In genomic region chr1:2339206-2340085, GRCh38 we compare ENCODE assay signal across 21 cellular contexts. TPM values are rescaled to one million over a fixed set of nuclear protein-coding genes. Genes with fewer than 3 reads are reported as not detected.
DNase-seq lines count a peak whose midpoint lies in the region; ATAC-seq, FAIRE-seq and TF ChIP-seq lines count a peak whose summit lies in the region.
"Had no signal": no experiment of that assay in that cellular context is flagged by ENCODE, and none has a peak within 500 bp of the region (broad histone marks: within the 10 kb centered on the region; RNA-seq: fewer than 3 reads in every experiment).

No MANE protein-coding gene starts in this region.

- no peak overlapping the region for H3K4ac ChIP-seq in H1 (replicated peaks; ENCODE audit: insufficient read length, low read depth, low read length)

- WGBS in right cardiac atrium, result 87% methylated on average over 45 of the region's 45 CpGs
- WGBS in H1 (ENCODE audit: extremely low coverage in 1 of 2, insufficient coverage in 1 of 2, insufficient read length in 1 of 2, insufficient replicate concordance in 2 of 2, low coverage in 1 of 2, low lambda C conversion rate in 2 of 2, missing lambda C conversion rate in 1 of 2), 2 experiments, result 91% methylated on average over 37 of the region's 45 CpGs; no CpG with 5 or more reads in 1 of the 2 experiments
- 75% methylated on average over 13 of the region's 45 CpGs for WGBS in right lobe of liver (ENCODE audit: insufficient coverage, low coverage, low lambda C conversion rate, missing lambda C conversion rate)

- H2BK5ac ChIP-seq in H1 (ENCODE audit: low read depth, low read length), result no peak overlapping the region

- TF ChIP-seq CTCF in H1 (IDR thresholded peaks at IDR 0.05; ENCODE audit: control extremely low read depth in 1 of 3, insufficient read depth in 1 of 3, low read depth in 1 of 3, low read length in 3 of 3), result no peak
- TF ChIP-seq CTCF in neural crest cell (conservative IDR thresholded peaks at IDR 0.05), result no peak
- no peak for TF ChIP-seq CTCF in right lobe of liver (IDR thresholded peaks at IDR 0.05)

- H3K14ac ChIP-seq in H1 (ENCODE audit: insufficient read length), result no peak overlapping the region

- no peak overlapping the region for H3K4me3 Mint-ChIP-seq in neural crest cell
- H3K4me3 Mint-ChIP-seq: B cell; CD4-positive, CD25-positive, alpha-beta regulatory T cell; CD8-positive, alpha-beta T cell; GM23338; HFFc6 had no signal

- TF ChIP-seq POLR2A in H1 (IDR thresholded peaks at IDR 0.05; ENCODE audit: control extremely low read depth in 1 of 2, low read depth in 2 of 2, low read length in 2 of 2), result no peak
- TF ChIP-seq POLR2A in right lobe of liver (IDR thresholded peaks at IDR 0.05), result no peak

- no peaks in the 10 kb centered on the region for H3K27me3 ChIP-seq in right cardiac atrium (ENCODE audit: control insufficient read depth, insufficient read depth)
- no peaks in the 10 kb centered on the region for H3K27me3 ChIP-seq in H1 (replicated peaks in 1 of 4; ENCODE audit: control insufficient read depth in 3 of 4, extremely low read depth in 1 of 4, insufficient read depth in 3 of 4, low read length in 3 of 4)
- H3K27me3 ChIP-seq in right lobe of liver, result no peaks in the 10 kb centered on the region

- H3K36me3 ChIP-seq in H1 (ENCODE audit: control insufficient read depth in 2 of 4, insufficient read depth in 4 of 4, low read length in 3 of 4) (no peaks in the 10 kb centered on the region), right lobe of liver (no peaks in the 10 kb centered on the region)
- H3K36me3 ChIP-seq: BLaER1, HAP-1 had no signal

- ATAC-seq in right cardiac atrium (no peak), Right ventricle myocardium superior (ENCODE audit: poor library complexity) (no peak), right lobe of liver (no peak), GM18873 (IDR thresholded peaks at IDR 0.05; ENCODE audit: low FRiP score, unreplicated experiment) (no peak)
- ATAC-seq: CD8-positive, alpha-beta T cell; GM23338 had no signal

- H2BK15ac ChIP-seq in H1 (ENCODE audit: low read length), result no peak overlapping the region

- H2AFZ ChIP-seq in H1 (ENCODE audit: low read length), result no peak overlapping the region
- H2AFZ ChIP-seq: GM23338 had no signal

- no peaks in the 10 kb centered on the region for H3K9me3 Mint-ChIP-seq in neural crest cell
- H3K9me3 Mint-ChIP-seq: CD4-positive, CD25-positive, alpha-beta regulatory T cell; CD8-positive, alpha-beta T cell; GM23338; HFFc6 had no signal

- H3K79me2 ChIP-seq in H1 (ENCODE audit: control insufficient read depth in 1 of 2, insufficient read depth in 2 of 2, low read length in 2 of 2), result no peaks in the 10 kb centered on the region

- no peak overlapping the region for H2BK12ac ChIP-seq in H1 (ENCODE audit: low read depth, low read length)

- CTCF ChIA-PET in H1 (lab: Charles Lee; ENCODE audit: partially characterized antibody), result interaction anchor here (1.7 kb wide), 1 partner anchor 42 kb away, joined by 5 read pairs; no protein-coding TSS in a partner anchor

- H3K36me3 Mint-ChIP-seq in neural crest cell (ENCODE audit: low read depth), result no peaks in the 10 kb centered on the region
- H3K36me3 Mint-ChIP-seq: CD4-positive, CD25-positive, alpha-beta regulatory T cell; CD8-positive, alpha-beta T cell had no signal

- H4K20me1 ChIP-seq in H1 (replicated peaks in 1 of 2; ENCODE audit: control insufficient read depth in 1 of 2, insufficient read depth in 2 of 2, low read length in 2 of 2), result no peaks in the 10 kb centered on the region
- H4K20me1 ChIP-seq: BLaER1 had no signal

- no peak overlapping the region for H4K5ac ChIP-seq in H1 (ENCODE audit: insufficient read length, low read depth, low read length)

- DNase-seq in right cardiac atrium (peak; percentile 11 to 53 (median 42)), Right ventricle myocardium superior (no peak), H1 (ENCODE audit: low read depth in 1 of 2, low spot score in 2 of 2) (no peak), neural crest cell (ENCODE audit: low read depth, low spot score) (no peak), right lobe of liver (no peak)
- DNase-seq: Caco-2; CD4-positive, CD25-positive, alpha-beta regulatory T cell; DMS153; DND-41; HFFc6 had no signal

- H3K23ac ChIP-seq in H1 (ENCODE audit: insufficient read length), result no peak overlapping the region

- intact Hi-C loops in right cardiac atrium (cut with DNase I) (no loop called here), Right ventricle myocardium superior (cut with DNase I) (no loop called here), right lobe of liver (cut with DNase I) (no loop called here)

- POLR2A ChIA-PET in H1 (lab: Charles Lee; ENCODE audit: partially characterized antibody), result interaction anchor here (1.1 kb wide), 1 partner anchor 11 kb away, joined by 4 read pairs; no protein-coding TSS in a partner anchor

- peak overlapping the region; percentile 46 for H4K8ac ChIP-seq in H1 (ENCODE audit: extremely low read depth, insufficient read depth, low read length)

- no peak for TF ChIP-seq RAD21 in H1 (IDR thresholded peaks at IDR 0.05 in 1 of 2, conservative IDR thresholded peaks at IDR 0.05 in 1 of 2; ENCODE audit: low read depth in 2 of 2, low read length in 2 of 2)

- H3K56ac ChIP-seq in H1 (replicated peaks; ENCODE audit: insufficient read length, low read depth, low read length), result no peak overlapping the region

- H3K4me1 ChIP-seq in right cardiac atrium (ENCODE audit: control insufficient read depth, insufficient read depth, low read length), result no peaks in the 10 kb centered on the region
- H3K4me1 ChIP-seq in H1 (replicated peaks in 1 of 4; ENCODE audit: control insufficient read depth in 3 of 4, insufficient read depth in 4 of 4, low read length in 3 of 4), result no peaks in the 10 kb centered on the region
- H3K4me1 ChIP-seq in right lobe of liver, result no peaks in the 10 kb centered on the region
- H3K4me1 ChIP-seq: Caco-2, HAP-1 had no signal

- no peak overlapping the region for H3K4me3 ChIP-seq in right cardiac atrium (ENCODE audit: low read length)
- H3K4me3 ChIP-seq in H1 (ENCODE audit: extremely low read depth in 1 of 4, insufficient read depth in 2 of 4, low read depth in 3 of 4, low read length in 4 of 4), result no peak overlapping the region
- H3K4me3 ChIP-seq in right lobe of liver, result no peak overlapping the region
- H3K4me3 ChIP-seq: BLaER1, GM23338, HAP-1 had no signal

- no peak overlapping the region for H3K18ac ChIP-seq in H1 (ENCODE audit: extremely low read depth, low read length)

- no peak overlapping the region for H2BK120ac ChIP-seq in H1 (replicated peaks; ENCODE audit: low read depth, low read length)

- TF ChIP-seq EP300 in H1 (IDR thresholded peaks at IDR 0.05; ENCODE audit: borderline replicate concordance in 1 of 2, low read depth in 2 of 2, low read length in 2 of 2), result no peak

- H2BK20ac ChIP-seq in H1 (ENCODE audit: low read length), result no peak overlapping the region

- no peak overlapping the region for H3K9ac ChIP-seq in H1 (replicated peaks in 1 of 4; ENCODE audit: extremely low read depth in 1 of 4, low read depth in 3 of 4, low read length in 3 of 4)
- H3K9ac ChIP-seq: BLaER1 had no signal

- no peak overlapping the region for H4K91ac ChIP-seq in H1 (replicated peaks; ENCODE audit: insufficient read length, low read length)

- FAIRE-seq in H1 (lab: Jason Lieb, UNC), result no peak
- FAIRE-seq: G401.6, GM12892, GM19239, H54 had no signal

- H3K27me3 Mint-ChIP-seq in neural crest cell (ENCODE audit: low read depth), result no peaks in the 10 kb centered on the region
- H3K27me3 Mint-ChIP-seq: B cell; CD4-positive, CD25-positive, alpha-beta regulatory T cell had no signal

- peak overlapping the region; percentile 83 for H3K27ac Mint-ChIP-seq in neural crest cell (ENCODE audit: unreplicated experiment)
- H3K27ac Mint-ChIP-seq: B cell; CD4-positive, CD25-positive, alpha-beta regulatory T cell; CD8-positive, alpha-beta T cell; GM23338; HFFc6 had no signal

- H2AK5ac ChIP-seq in H1 (ENCODE audit: low read depth, low read length), result no peak overlapping the region

- H3K23me2 ChIP-seq in H1 (ENCODE audit: low read depth, low read length), result no peaks in the 10 kb centered on the region

- no peak overlapping the region for H3K27ac ChIP-seq in right cardiac atrium (ENCODE audit: low read length)
- no peak overlapping the region for H3K27ac ChIP-seq in H1 (ENCODE audit: low read depth, low read length)
- no peak overlapping the region for H3K27ac ChIP-seq in right lobe of liver
- H3K27ac ChIP-seq: BLaER1, C4-2B had no signal

- H3K4me2 ChIP-seq in H1 (ENCODE audit: insufficient read depth in 1 of 2, low read depth in 2 of 2, low read length in 2 of 2), result no peak overlapping the region
- H3K4me2 ChIP-seq: BLaER1, GM23338 had no signal

- no peaks in the 10 kb centered on the region for H3K9me3 ChIP-seq in right cardiac atrium (ENCODE audit: control insufficient read depth, low read length)
- H3K9me3 ChIP-seq in H1 (ENCODE audit: insufficient read depth in 2 of 2, low read depth in 1 of 2, low read length in 1 of 2), result no peaks in the 10 kb centered on the region
- no peaks in the 10 kb centered on the region for H3K9me3 ChIP-seq in right lobe of liver
- H3K9me3 ChIP-seq: BLaER1, Caco-2, HAP-1 had no signal

- H3K4me1 Mint-ChIP-seq in neural crest cell, result no peaks in the 10 kb centered on the region
- H3K4me1 Mint-ChIP-seq: B cell; CD4-positive, CD25-positive, alpha-beta regulatory T cell; GM23338 had no signal

- H3K79me1 ChIP-seq in H1 (ENCODE audit: low read depth, low read length), result no peaks in the 10 kb centered on the region

RNA-seq across cellular contexts. Expression of gene MORN1, which starts 51.9 kb away (rescaled TPM):
- total RNA-seq in right cardiac atrium (1 to 10 TPM; 3.2 to 5.1 (median 4.2) TPM), Right ventricle myocardium superior (5.0 TPM), neural crest cell (23.7 and 24.4 TPM in 2 replicates), right lobe of liver (1 to 10 TPM; 3.1 to 7.1 (median 4.5) TPM)
- polyA plus RNA-seq in right cardiac atrium (4.1 TPM), H1 (2011; rRNA removed) (5.0 and 7.6 TPM in 2 replicates)
- total RNA-seq in H1 (2021; fragmentation: NEBNext Ultra II Directional; extraction: Animal tissue kit (Norgen Biotek cat#: 25700)), result 9.1 and 10.5 TPM in 2 replicates
- 6.9 TPM for polyA plus RNA-seq in H1 (2011; cell fraction: cytosol; rRNA removed)
- 15.8 TPM for polyA plus RNA-seq in H1 (2011; cell fraction: nucleus; rRNA removed)
- polyA plus RNA-seq in H1 (2012, experiment 1 of 2), result 4.3 to 8.9 TPM (median 7.8 TPM) in 4 replicates
- polyA plus RNA-seq in H1 (2012, experiment 2 of 2), result 2.9 TPM
- 3.5 TPM for polyA plus RNA-seq in H1 (2013, experiment 1 of 2)
- 3.7 TPM for polyA plus RNA-seq in H1 (2013, experiment 2 of 2)
- 9.2 and 11.9 TPM in 2 replicates for polyA minus RNA-seq in H1 (2011; rRNA and poly(A)+ RNA removed)
- polyA minus RNA-seq in H1 (2011; cell fraction: cytosol; rRNA and poly(A)+ RNA removed), result 7.9 TPM
- polyA minus RNA-seq in H1 (2011; cell fraction: nucleus; rRNA and poly(A)+ RNA removed), result 14.4 TPM

RNA-seq across cellular contexts. Expression of gene RER1, which starts 52.2 kb away (rescaled TPM):
- 10 to 100 TPM; 83.6 to 93.9 (median 89.6) TPM for total RNA-seq in right cardiac atrium
- polyA plus RNA-seq in right cardiac atrium, result 50.3 TPM
- 81.8 TPM for total RNA-seq in Right ventricle myocardium superior
- total RNA-seq in H1 (2021; fragmentation: NEBNext Ultra II Directional; extraction: Animal tissue kit (Norgen Biotek cat#: 25700)), result 92.0 and 102 TPM in 2 replicates
- polyA plus RNA-seq in H1 (2011; rRNA removed), result 120 and 134 TPM in 2 replicates
- 93.7 TPM for polyA plus RNA-seq in H1 (2011; cell fraction: cytosol; rRNA removed)
- polyA plus RNA-seq in H1 (2011; cell fraction: nucleus; rRNA removed), result 63.8 TPM
- 70.3 to 94.7 TPM (median 80.1 TPM) in 4 replicates for polyA plus RNA-seq in H1 (2012, experiment 1 of 2)
- polyA plus RNA-seq in H1 (2012, experiment 2 of 2), result 37.7 TPM
- polyA plus RNA-seq in H1 (2013, experiment 1 of 2), result 96.9 TPM
- 106 TPM for polyA plus RNA-seq in H1 (2013, experiment 2 of 2)
- 133 and 151 TPM in 2 replicates for polyA minus RNA-seq in H1 (2011; rRNA and poly(A)+ RNA removed)
- polyA minus RNA-seq in H1 (2011; cell fraction: cytosol; rRNA and poly(A)+ RNA removed), result 34.6 TPM
- polyA minus RNA-seq in H1 (2011; cell fraction: nucleus; rRNA and poly(A)+ RNA removed), result 20.3 TPM
- 108 and 111 TPM in 2 replicates for total RNA-seq in neural crest cell
- total RNA-seq in right lobe of liver, result 100 to 1,000 TPM in 4 of 6 experiments, 10 to 100 TPM in 2; 76.5 to 166 (median 122) TPM

Comparison
In these comparisons a context has a peak if more than half of its experiments do, and no peak if none do; other contexts are left out.
1. DNase-seq: peak in right cardiac atrium (3 of 3); none in Right ventricle myocardium superior (single experiment), H1 (0 of 2), neural crest cell (single experiment) and right lobe of liver (0 of 3).